ENCODE assay signal across 8 cellular contexts in genomic region chr4:1683371-1683902, GRCh38. TPM values are rescaled to one million over a fixed set of nuclear protein-coding genes. Genes with fewer than 3 reads are reported as not detected.
DNase-seq lines count a peak whose midpoint lies in the region; ATAC-seq and TF ChIP-seq lines count a peak whose summit lies in the region.

No MANE protein-coding gene starts in this region.

- no peaks in the 10 kb centered on the region for H3K27me3 ChIP-seq in thoracic aorta (replicated peaks; ENCODE audit: insufficient read depth)

- TF ChIP-seq CTCF in thoracic aorta (IDR thresholded peaks at IDR 0.05), result no peak

- H3K36me3 ChIP-seq in mesodermal cell (ENCODE audit: control insufficient read depth, insufficient read depth, low read length) (no peaks in the 10 kb centered on the region), thoracic aorta (no peaks in the 10 kb centered on the region)

- 12% methylated on average over 27 of the region's 30 CpGs for WGBS in mesodermal cell (ENCODE audit: insufficient coverage in 2 of 2), 2 experiments

- H3K36me3 Mint-ChIP-seq in T-helper 1 cell treated with Interleukin-12 subunit alpha and Interleukin-12 subunit beta and Interleukin-4 antibody, amounts not matched to agents 30 μg/mL and 1 μg/mL, for 36 hours (ENCODE audit: low read depth), result no peaks in the 10 kb centered on the region
- H3K36me3 Mint-ChIP-seq in effector memory CD8-positive, alpha-beta T cell (ENCODE audit: insufficient read depth), result peaks cover 3% of the 10 kb centered on the region

- H3K27ac Mint-ChIP-seq in T-helper 1 cell treated with Interleukin-12 subunit alpha and Interleukin-12 subunit beta and Interleukin-4 antibody, amounts not matched to agents 30 μg/mL and 1 μg/mL, for 36 hours, result peak overlapping the region; percentile 86
- H3K27ac Mint-ChIP-seq in effector memory CD8-positive, alpha-beta T cell, result peak overlapping the region; percentile 75 to 84

- H3K27me3 Mint-ChIP-seq in T-helper 1 cell treated with Interleukin-12 subunit alpha and Interleukin-12 subunit beta and Interleukin-4 antibody, amounts not matched to agents 30 μg/mL and 1 μg/mL, for 36 hours (ENCODE audit: low read depth), result no peaks in the 10 kb centered on the region
- no peaks in the 10 kb centered on the region for H3K27me3 Mint-ChIP-seq in effector memory CD8-positive, alpha-beta T cell

- peak overlapping the region; percentile 49 for H3K27ac ChIP-seq in mesodermal cell (ENCODE audit: low read depth, low read length, severe bottlenecking)
- H3K27ac ChIP-seq in thoracic aorta, result peak overlapping the region; percentile 67 to 71

- H3K4me3 ChIP-seq in mesodermal cell (ENCODE audit: extremely low read depth, insufficient read depth, low read length, poor library complexity, severe bottlenecking) (peak overlapping the region; percentile 39), thoracic aorta (peak overlapping the region; percentile 85)

- no peaks in the 10 kb centered on the region for H3K9me3 ChIP-seq in mesodermal cell (ENCODE audit: control insufficient read depth, low read length)
- H3K9me3 ChIP-seq in thoracic aorta, result no peaks in the 10 kb centered on the region

- ATAC-seq in HG02885 (IDR thresholded peaks at IDR 0.05; ENCODE audit: poor library complexity, unreplicated experiment) (peak; percentile 21), thoracic aorta (ENCODE audit: insufficient number of reproducible peaks, low FRiP score, low read depth) (no peak)
- peak; percentile 8 for ATAC-seq in effector memory CD8-positive, alpha-beta T cell (replicated peaks)

- no peaks in the 10 kb centered on the region for H3K9me3 Mint-ChIP-seq in T-helper 1 cell treated with Interleukin-12 subunit alpha and Interleukin-12 subunit beta and Interleukin-4 antibody, amounts not matched to agents 30 μg/mL and 1 μg/mL, for 36 hours
- H3K9me3 Mint-ChIP-seq in effector memory CD8-positive, alpha-beta T cell, result no peaks in the 10 kb centered on the region

- H3K4me1 ChIP-seq in mesodermal cell (ENCODE audit: control insufficient read depth, insufficient read depth, low read length, poor library complexity, severe bottlenecking) (peaks cover 6% of the 10 kb centered on the region), thoracic aorta (ENCODE audit: control insufficient read depth in 1 of 2, low read depth in 2 of 2) (peaks cover 0 to 14% of the 10 kb centered on the region in 2 donors)

- H3K4me1 Mint-ChIP-seq in T-helper 1 cell treated with Interleukin-12 subunit alpha and Interleukin-12 subunit beta and Interleukin-4 antibody, amounts not matched to agents 30 μg/mL and 1 μg/mL, for 36 hours (ENCODE audit: low read depth), result peaks cover 11% of the 10 kb centered on the region
- peaks cover 5 to 7% of the 10 kb centered on the region in 2 donors for H3K4me1 Mint-ChIP-seq in effector memory CD8-positive, alpha-beta T cell (ENCODE audit: low read depth in 2 of 2)

- peak; percentile 77 for DNase-seq in GM04503 (ENCODE audit: low read depth)
- DNase-seq in effector memory CD8-positive, alpha-beta T cell, result peak; percentile 10 to 33 (median 13)
- no peak for DNase-seq in thoracic aorta (ENCODE audit: low spot score)
- no peak for DNase-seq in GM19238 (ENCODE audit: insufficient read length, low spot score)
- no peak for DNase-seq in GDM1 (lab: John Stamatoyannopoulos, UW)

- peak overlapping the region; percentile 86 for H3K4me3 Mint-ChIP-seq in T-helper 1 cell treated with Interleukin-12 subunit alpha and Interleukin-12 subunit beta and Interleukin-4 antibody, amounts not matched to agents 30 μg/mL and 1 μg/mL, for 36 hours
- H3K4me3 Mint-ChIP-seq in effector memory CD8-positive, alpha-beta T cell, result peak overlapping the region; percentile 80 to 85

RNA-seq across cellular contexts. Expression of gene FAM53A, which starts 0.7 kb away (rescaled TPM):
- 2.0 TPM for polyA plus RNA-seq in mesodermal cell (2013, experiment 1 of 2)
- 1.1 TPM for polyA plus RNA-seq in mesodermal cell (2013, experiment 2 of 2)
- total RNA-seq in thoracic aorta, result 10 to 100 TPM in 1 of 2 donors, 1 to 10 TPM in 1; 5.1 to 10.9 TPM

RNA-seq across cellular contexts. Expression of gene SLBP, which starts 28.7 kb away (rescaled TPM):
- 67.9 TPM for polyA plus RNA-seq in mesodermal cell (2013, experiment 1 of 2)
- polyA plus RNA-seq in mesodermal cell (2013, experiment 2 of 2), result 67.2 TPM
- total RNA-seq in thoracic aorta, result 10 to 100 TPM; 29.8 to 30.5 TPM

RNA-seq across cellular contexts. Expression of gene TMEM129, which starts 37.7 kb away (rescaled TPM):
- 36.1 TPM for polyA plus RNA-seq in mesodermal cell (2013, experiment 1 of 2)
- polyA plus RNA-seq in mesodermal cell (2013, experiment 2 of 2), result 27.0 TPM
- total RNA-seq in thoracic aorta, result 100 to 1,000 TPM in 1 of 2 donors, 10 to 100 TPM in 1; 58.1 to 104 TPM

RNA-seq across cellular contexts. Expression of gene TACC3, which starts 37.9 kb away (rescaled TPM):
- polyA plus RNA-seq in mesodermal cell (2013, experiment 1 of 2), result 104 TPM
- polyA plus RNA-seq in mesodermal cell (2013, experiment 2 of 2), result 91.8 TPM
- 10 to 100 TPM in 1 of 2 donors, 1 to 10 TPM in 1; 6.2 to 24.5 TPM for total RNA-seq in thoracic aorta

Comparison
In these comparisons a context has a peak if more than half of its experiments do, and no peak if none do; other contexts are left out.
1. DNase-seq: peak in GM04503 (single experiment) and effector memory CD8-positive, alpha-beta T cell (3 of 3); none in thoracic aorta (single experiment), GM19238 (single experiment) and GDM1 (single experiment).